Comparison of ENCODE assay signal across 14 cellular contexts in the genomic region with DNA sequence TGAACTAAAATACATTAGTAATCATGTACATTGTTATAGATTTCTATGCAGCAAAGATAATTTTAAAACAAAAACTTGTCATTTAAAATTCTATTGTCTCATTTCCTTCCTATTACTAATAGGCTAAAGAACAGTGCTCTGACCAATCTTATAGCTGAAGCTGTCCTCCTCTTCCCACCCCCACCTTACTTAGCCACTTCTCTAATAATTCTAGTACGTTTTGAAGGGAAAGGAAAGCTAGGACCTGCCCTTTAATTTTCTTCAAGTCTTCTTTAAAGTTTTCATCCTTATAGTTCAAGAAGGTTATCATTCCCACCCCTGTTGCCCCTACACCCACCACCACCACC.
DNase-seq lines count a peak whose midpoint lies in the region; ATAC-seq and TF ChIP-seq lines count a peak whose summit lies in the region.
"Had no signal": no experiment of that assay in that cellular context is flagged by ENCODE, and none has a peak within 500 bp of the region (broad histone marks: within the 10 kb centered on the region; RNA-seq: fewer than 3 reads in every experiment).

No MANE protein-coding gene starts in this region.

- no peak overlapping the region for H2AK5ac ChIP-seq in trophoblast cell (ENCODE audit: low read length)

- no peak overlapping the region for H3K9ac ChIP-seq in trophoblast cell (ENCODE audit: low read length)

- H3K27me3 ChIP-seq in ACC112 (ENCODE audit: insufficient read depth, low read length) (no peaks in the 10 kb centered on the region), trophoblast cell (ENCODE audit: insufficient read depth, low read length) (no peaks in the 10 kb centered on the region)

- no peak overlapping the region for H2BK12ac ChIP-seq in trophoblast cell (ENCODE audit: low read length)

- no peak overlapping the region for H3K23ac ChIP-seq in trophoblast cell (ENCODE audit: low read length)

- no peak overlapping the region for H4K12ac ChIP-seq in trophoblast cell (ENCODE audit: low read depth, low read length)

- H3K79me1 ChIP-seq in trophoblast cell (ENCODE audit: low read length), result no peaks in the 10 kb centered on the region

- H3K4me3 Mint-ChIP-seq in T-helper 17 cell, result no peak overlapping the region

- no peaks in the 10 kb centered on the region for H3K9me3 ChIP-seq in T-helper 17 cell (ENCODE audit: control insufficient read depth, low read length, poor library complexity, severe bottlenecking)
- H3K9me3 ChIP-seq in trophoblast cell (ENCODE audit: insufficient read depth, low read depth, low read length), result no peaks in the 10 kb centered on the region

- peak overlapping the region; percentile 72 for H3K27ac Mint-ChIP-seq in T-helper 17 cell

- peaks cover 3% of the 10 kb centered on the region for H3K36me3 Mint-ChIP-seq in T-helper 17 cell (ENCODE audit: low read depth)

- no peak overlapping the region for H3K4me2 ChIP-seq in trophoblast cell (ENCODE audit: low read length)

- no peak overlapping the region for H2BK5ac ChIP-seq in trophoblast cell (ENCODE audit: low read depth, low read length, poor library complexity)

- no peak overlapping the region for H3K18ac ChIP-seq in trophoblast cell (ENCODE audit: low read length)

- H3K27ac ChIP-seq in ACC112 (ENCODE audit: low read depth, low read length) (peak overlapping the region; percentile 97), trophoblast cell (ENCODE audit: low read depth, low read length) (no peak overlapping the region)

- no peak overlapping the region for H2BK120ac ChIP-seq in trophoblast cell (ENCODE audit: insufficient read depth, low read length, poor library complexity)

- peak overlapping the region; percentile 76 for H3K4ac ChIP-seq in trophoblast cell (ENCODE audit: low read depth, low read length)

- TF ChIP-seq CTCF in fibroblast of pulmonary artery (IDR thresholded peaks at IDR 0.05; ENCODE audit: low read length, missing control alignments), result no peak

- no CpG with 5 or more reads among the region's 1 CpG for WGBS in trophoblast cell (ENCODE audit: extremely low coverage, insufficient coverage, insufficient read length)

- no peak for DNase-seq in T-helper 17 cell
- peak; percentile 62 for DNase-seq in fibroblast of pulmonary artery (ENCODE audit: low read depth)
- DNase-seq in trophoblast cell, result no peak
- DNase-seq in activated effector memory CD4-positive, alpha-beta T cell treated with anti-CD3 and anti-CD28 coated beads, Interleukin-2, amount 50 U/mL, for 16 hours, result no peak
- no peak for DNase-seq in NCI-H1436 (lab: John Stamatoyannopoulos, UW)
- no peak for DNase-seq in anterior cingulate cortex (lab: John Stamatoyannopoulos, UW)
- DNase-seq: left colon; NCI-H1105 treated with DMSO at 0.1 percent for 48 hours; NCI-H510A; occipital lobe; stimulated activated CD8-positive, alpha-beta memory T cell treated with anti-CD3 and anti-CD28 coated beads, Interleukin-4, amount 100 ng/mL, for 48 hours; T-helper 1 cell had no signal

- H3K4me3 ChIP-seq in ACC112 (ENCODE audit: low read depth, low read length) (peak overlapping the region; percentile 32; the same call in 1 of the 2 replicates), fibroblast of pulmonary artery (replicated peaks; ENCODE audit: low read depth, low read length) (peak overlapping the region; percentile 24), trophoblast cell (ENCODE audit: low read depth, low read length) (no peak overlapping the region)

- no peaks in the 10 kb centered on the region for H3K36me3 ChIP-seq in ACC112 (ENCODE audit: insufficient read depth, low read length)
- peaks cover 0 to 2% of the 10 kb centered on the region in 2 experiments for H3K36me3 ChIP-seq in trophoblast cell (ENCODE audit: control insufficient read depth in 1 of 2, insufficient read depth in 2 of 2, low read length in 2 of 2)

- H3K4me1 Mint-ChIP-seq in T-helper 17 cell, result peaks cover 73% of the 10 kb centered on the region

- H3K79me2 ChIP-seq in ACC112 (ENCODE audit: control insufficient read depth, insufficient read depth, low read length, unreplicated experiment), result peaks cover 87% of the 10 kb centered on the region
- H3K79me2 ChIP-seq in trophoblast cell (ENCODE audit: control insufficient read depth, insufficient read depth, low read length, poor library complexity), result peaks cover 23% of the 10 kb centered on the region

- H2AFZ ChIP-seq in ACC112 (ENCODE audit: low read length, unreplicated experiment) (no peak overlapping the region), trophoblast cell (ENCODE audit: insufficient read depth, low read length, poor library complexity) (no peak overlapping the region)

- H4K91ac ChIP-seq in trophoblast cell (ENCODE audit: low read depth, low read length), result no peak overlapping the region

- H3K4me1 ChIP-seq in ACC112 (ENCODE audit: control insufficient read depth, insufficient read depth, low read length, unreplicated experiment) (peaks cover 92% of the 10 kb centered on the region), trophoblast cell (ENCODE audit: control insufficient read depth in 1 of 2, insufficient read depth in 2 of 2, low read length in 2 of 2) (peaks cover 21 to 37% of the 10 kb centered on the region in 2 experiments)

- ATAC-seq in T-helper 17 cell (no peak), GM21723 (IDR thresholded peaks at IDR 0.05; ENCODE audit: unreplicated experiment) (no peak)
- ATAC-seq: left colon had no signal

- no peak overlapping the region for H3K14ac ChIP-seq in trophoblast cell (ENCODE audit: low read length)

- H3K27me3 Mint-ChIP-seq in T-helper 17 cell, result no peaks in the 10 kb centered on the region

- no peak overlapping the region for H4K8ac ChIP-seq in trophoblast cell (ENCODE audit: low read depth, low read length)
